1 cellular context compared by ENCODE assay signal in genomic region chr3:170221924-170222646, GRCh38.
TF ChIP-seq lines count a peak whose summit lies in the region.

TSS of gene PRKCI (plus strand) at chr3:170222424. CDS start at chr3:170222670, 246 bp downstream.

TF ChIP-seq in HEK293, 187 proteins besides CTCF, POLR2A, EP300 and RAD21 (continued from another document):
- TF ChIP-seq ATF2 (tag by site-specific recombination; IDR thresholded peaks at IDR 0.05; ENCODE audit: low read depth) (no peak), SP3 (tag by site-specific recombination; IDR thresholded peaks at IDR 0.05) (peak; percentile 88), ZNF530 (tag by site-specific recombination; IDR thresholded peaks at IDR 0.05; ENCODE audit: low read depth) (no peak), YY1 (tag by site-specific recombination; IDR thresholded peaks at IDR 0.05) (peak; percentile 55; the same call in 1 of the 2 replicates), ZNF580 (tag by site-specific recombination; IDR thresholded peaks at IDR 0.05) (peak; percentile 98), ZNF121 (tag by site-specific recombination; IDR thresholded peaks at IDR 0.05) (no peak), ZNF214 (tag by site-specific recombination; IDR thresholded peaks at IDR 0.05; ENCODE audit: borderline replicate concordance) (no peak), ZNF211 (tag by site-specific recombination; IDR thresholded peaks at IDR 0.05; ENCODE audit: low read depth) (no peak), ZNF658 (tag by site-specific recombination; IDR thresholded peaks at IDR 0.05) (no peak), TRIM28 (IDR thresholded peaks at IDR 0.05; ENCODE audit: borderline replicate concordance, low read length) (peak; percentile 32; the same call in 1 of the 2 replicates), FEZF1 (tag by site-specific recombination; IDR thresholded peaks at IDR 0.05) (no peak), OVOL3 (tag by site-specific recombination; IDR thresholded peaks at IDR 0.05) (no peak), KLF16 (tag by site-specific recombination; IDR thresholded peaks at IDR 0.05) (no peak; the same call in 1 of the 2 replicates), ZNF76 (tag by site-specific recombination; IDR thresholded peaks at IDR 0.05; ENCODE audit: borderline replicate concordance, low read depth) (peak; percentile 98)
